2 cellular contexts compared by ENCODE assay signal in genomic region chr10:77682408-77683087, GRCh38.
A peak's percentile ranks its signal among the peaks of the same experiment; 100 is the strongest.
TF ChIP-seq lines count a peak whose summit lies in the region.

No MANE protein-coding gene starts in this region.

TF ChIP-seq in HEK293, 187 proteins besides CTCF, POLR2A, EP300 and RAD21:
- TF ChIP-seq ZNF768 (tag by site-specific recombination; IDR thresholded peaks at IDR 0.05) (0 out of 2 replicates have a peak, but pooled peaks have one; percentile 35), PBX3 (CRISPR knock-in tag; IDR thresholded peaks at IDR 0.05) (no peak)

TF ChIP-seq in K562, 482 proteins besides CTCF, POLR2A, EP300 and RAD21:
- TF ChIP-seq TAF1 (IDR thresholded peaks at IDR 0.05; ENCODE audit: control insufficient read depth, extremely low read depth, insufficient read depth, low read length, severe bottlenecking) (no peak), HNRNPK (IDR thresholded peaks at IDR 0.05; ENCODE audit: low read depth, low read length, poor library complexity, severe bottlenecking) (no peak), ZFP36 (IDR thresholded peaks at IDR 0.05; ENCODE audit: low read depth, low read length, partially characterized antibody) (peak; percentile 69), RBM25 (IDR thresholded peaks at IDR 0.05; ENCODE audit: low read depth, low read length, severe bottlenecking) (peak; percentile 88), ZNF398 (CRISPR knock-in tag; IDR thresholded peaks at IDR 0.05) (no peak), DACH1 (IDR thresholded peaks at IDR 0.05; ENCODE audit: partially characterized antibody) (no peak), MECOM (CRISPR knock-in tag; IDR thresholded peaks at IDR 0.05) (no peak), SNIP1 (IDR thresholded peaks at IDR 0.05; ENCODE audit: low read depth) (no peak), ZBTB49 (CRISPR knock-in tag; IDR thresholded peaks at IDR 0.05; ENCODE audit: borderline replicate concordance) (no peak), BRF1 (IDR thresholded peaks at IDR 0.05; ENCODE audit: borderline replicate concordance, extremely low read depth, insufficient read length) (no peak), BCOR (IDR thresholded peaks at IDR 0.05) (0 out of 2 replicates have a peak, but pooled peaks have one; percentile 47), PML (IDR thresholded peaks at IDR 0.05; ENCODE audit: low read length) (no peak), KDM1A (IDR thresholded peaks at IDR 0.05) (peak; percentile 14 to 26; a peak in 1 of 4 replicates), RFX1 (IDR thresholded peaks at IDR 0.05) (no peak)
TF ChIP-seq in K562: peak in this region for 4.
